In genomic region chr12:66900616-66901015, GRCh38 we compare ENCODE assay signal across 13 cellular contexts.
DNase-seq lines count a peak whose midpoint lies in the region; ATAC-seq, FAIRE-seq and TF ChIP-seq lines count a peak whose summit lies in the region.
"Had no signal": no experiment of that assay in that cellular context is flagged by ENCODE, and none has a peak within 500 bp of the region (broad histone marks: within the 10 kb centered on the region; RNA-seq: fewer than 3 reads in every experiment).

No MANE protein-coding gene starts in this region.

- peak overlapping the region; percentile 79 for H2AFZ ChIP-seq in OCI-LY7 (ENCODE audit: low read length)

- no peak for FAIRE-seq in pancreas (lab: Jason Lieb, UNC)

- peaks cover 52% of the 10 kb centered on the region for H3K4me1 Mint-ChIP-seq in activated naive CD4-positive, alpha-beta T cell treated with anti-CD3 and anti-CD28 coated beads, Interleukin-2, amount 50 U/mL, for 24 hours
- peaks cover 35% of the 10 kb centered on the region for H3K4me1 Mint-ChIP-seq in activated naive CD4-positive, alpha-beta T cell treated with anti-CD3 and anti-CD28 coated beads for 36 hours (ENCODE audit: low read depth)

- H3K36me3 ChIP-seq in OCI-LY7 (ENCODE audit: insufficient read depth, low read length) (no peaks in the 10 kb centered on the region), pancreas (no peaks in the 10 kb centered on the region)
- H3K36me3 ChIP-seq: adrenal gland, heart left ventricle, prostate gland, tibial artery had no signal

- no peaks in the 10 kb centered on the region for H3K9me3 Mint-ChIP-seq in activated naive CD4-positive, alpha-beta T cell treated with anti-CD3 and anti-CD28 coated beads, Interleukin-2, amount 50 U/mL, for 24 hours
- no peaks in the 10 kb centered on the region for H3K9me3 Mint-ChIP-seq in activated naive CD4-positive, alpha-beta T cell treated with anti-CD3 and anti-CD28 coated beads for 36 hours

- no peaks in the 10 kb centered on the region for H3K27me3 ChIP-seq in pancreas
- H3K27me3 ChIP-seq: adrenal gland, heart left ventricle, tibial artery had no signal

- peak overlapping the region; percentile 58 for H3K4me3 Mint-ChIP-seq in activated naive CD4-positive, alpha-beta T cell treated with anti-CD3 and anti-CD28 coated beads, Interleukin-2, amount 50 U/mL, for 24 hours
- H3K4me3 Mint-ChIP-seq in activated naive CD4-positive, alpha-beta T cell treated with anti-CD3 and anti-CD28 coated beads for 36 hours, result no peak overlapping the region

- no peak for DNase-seq in activated naive CD4-positive, alpha-beta T cell treated with anti-CD3 and anti-CD28 coated beads for 36 hours
- peak; percentile 55 for DNase-seq in NCI-H146 (lab: John Stamatoyannopoulos, UW)
- DNase-seq in OCI-LY7 (ENCODE audit: low spot score), result no peak
- DNase-seq in pancreas, result peak in 1 of 6 donors; percentile 2
- DNase-seq in SIG-M5 treated with dmso at 0.1 percent for 504 hours (lab: John Stamatoyannopoulos, UW; ENCODE audit: unreplicated experiment), result no peak
- no peak for DNase-seq in GM13977 (ENCODE audit: low spot score)
- DNase-seq: adrenal gland, heart left ventricle, tibial artery had no signal

- POLR2A ChIA-PET in OCI-LY7 (lab: Charles Lee), result interaction anchor here (0.7 to 1.7 kb wide), 6 partner anchors 8 to 368 kb away, joined by 3 to 5 read pairs (median 3); partner anchors contain the start of gene CAND1

- H3K9me3 ChIP-seq in OCI-LY7 (ENCODE audit: low read length), result no peaks in the 10 kb centered on the region
- no peaks in the 10 kb centered on the region for H3K9me3 ChIP-seq in pancreas
- H3K9me3 ChIP-seq: adrenal gland, heart left ventricle, prostate gland, tibial artery had no signal

- peak overlapping the region; percentile 67 for H3K4me2 ChIP-seq in OCI-LY7 (ENCODE audit: low read length)

- BruUV-seq in OCI-LY7 (replicated peaks; lab: Mats Ljungman, UMichigan), result no TSS peak

- no peaks in the 10 kb centered on the region for H3K79me2 ChIP-seq in OCI-LY7 (ENCODE audit: insufficient read depth, low read depth, low read length)

- peak in 3 of 4 donors; percentile 42 to 53 (median 51) for ATAC-seq in pancreas
- no peak for ATAC-seq in SK-N-SH treated with all-trans-retinoic acid at 6 μM for 48 hours
- ATAC-seq: esophagus mucosa had no signal

- 42 to 51% methylated on average over 2 of the region's 2 CpGs for WGBS in pancreas, 2 donors

- H3K9me2 ChIP-seq in OCI-LY7 (ENCODE audit: insufficient read depth, low read length), result no peaks in the 10 kb centered on the region

- intact Hi-C loops in activated naive CD4-positive, alpha-beta T cell treated with anti-CD3 and anti-CD28 coated beads for 36 hours (cut with micrococcal nuclease), result loop anchor here (5.0 kb wide), 5 partner anchors 122 to 542 kb away; partner anchors contain the start of gene CAND1
- intact Hi-C loops in OCI-LY7 (cut with micrococcal nuclease; ENCODE audit: unreplicated experiment), result loop anchor here (1.0 kb wide), 1 partner anchor 369 kb away; the partner anchor contains the start of gene CAND1
- intact Hi-C loops in pancreas (cut with DNase I), result no loop called here

- TF ChIP-seq CTCF in OCI-LY7 (conservative IDR thresholded peaks at IDR 0.05; ENCODE audit: low read length) (no peak), pancreas (IDR thresholded peaks at IDR 0.05) (no peak), GM13977 (IDR thresholded peaks at IDR 0.05; ENCODE audit: extremely low read depth, insufficient read depth, missing control alignments) (no peak)

- H3K4me3 ChIP-seq in OCI-LY7 (ENCODE audit: low read depth, low read length, poor library complexity, severe bottlenecking) (no peak overlapping the region), pancreas (no peak overlapping the region)
- H3K4me3 ChIP-seq: adrenal gland, heart left ventricle, prostate gland, tibial artery had no signal

- H3K27me3 Mint-ChIP-seq in activated naive CD4-positive, alpha-beta T cell treated with anti-CD3 and anti-CD28 coated beads, Interleukin-2, amount 50 U/mL, for 24 hours, result no peaks in the 10 kb centered on the region
- H3K27me3 Mint-ChIP-seq in activated naive CD4-positive, alpha-beta T cell treated with anti-CD3 and anti-CD28 coated beads for 36 hours (ENCODE audit: low read depth), result no peaks in the 10 kb centered on the region

- H3K27ac ChIP-seq in OCI-LY7 (ENCODE audit: low read depth, low read length, poor library complexity, severe bottlenecking), result peak overlapping the region; percentile 70
- H3K27ac ChIP-seq in pancreas, result no peak overlapping the region
- H3K27ac ChIP-seq: adrenal gland, prostate gland, tibial artery had no signal

- H3K36me3 Mint-ChIP-seq in activated naive CD4-positive, alpha-beta T cell treated with anti-CD3 and anti-CD28 coated beads, Interleukin-2, amount 50 U/mL, for 24 hours, result peaks cover 2% of the 10 kb centered on the region
- no peaks in the 10 kb centered on the region for H3K36me3 Mint-ChIP-seq in activated naive CD4-positive, alpha-beta T cell treated with anti-CD3 and anti-CD28 coated beads for 36 hours (ENCODE audit: low read depth)

- H3K27ac Mint-ChIP-seq in activated naive CD4-positive, alpha-beta T cell treated with anti-CD3 and anti-CD28 coated beads, Interleukin-2, amount 50 U/mL, for 24 hours, result peak overlapping the region; percentile 56
- no peak overlapping the region for H3K27ac Mint-ChIP-seq in activated naive CD4-positive, alpha-beta T cell treated with anti-CD3 and anti-CD28 coated beads for 36 hours

- in situ Hi-C loops in GM13977 (cut with MboI; ENCODE audit: low pct_unique_long_range_greater_than_20kb, low sequenced_read_pairs, unreplicated experiment), result no loop called here

- H3K4me1 ChIP-seq in OCI-LY7 (ENCODE audit: insufficient read depth, low read length, poor library complexity, severe bottlenecking) (peaks cover 37% of the 10 kb centered on the region), pancreas (no peaks in the 10 kb centered on the region)
- H3K4me1 ChIP-seq: adrenal gland, prostate gland, tibial artery had no signal

- CTCF ChIA-PET in activated naive CD4-positive, alpha-beta T cell treated with anti-CD3 and anti-CD28 coated beads for 36 hours (lab: Charles Lee), result interaction anchor here (1.8 kb wide), 1 partner anchor 40 kb away, joined by 8 read pairs; no protein-coding TSS in a partner anchor
- CTCF ChIA-PET in OCI-LY7 (lab: Charles Lee; ENCODE audit: unreplicated experiment), result no interaction called here

- no peaks in the 10 kb centered on the region for H4K20me1 ChIP-seq in OCI-LY7 (ENCODE audit: insufficient read depth, low read length)

TF ChIP-seq in SK-N-SH treated with all-trans-retinoic acid at 6 μM for 48 hours, 23 proteins besides CTCF, POLR2A, EP300 and RAD21:
- no peak for TF ChIP-seq ZNF70 (CRISPR knock-in tag; IDR thresholded peaks at IDR 0.05)
- no peak for TF ChIP-seq PATZ1 (CRISPR knock-in tag; IDR thresholded peaks at IDR 0.05; ENCODE audit: borderline replicate concordance)
- TF ChIP-seq ZFP3 (CRISPR knock-in tag; IDR thresholded peaks at IDR 0.05), result no peak
- TF ChIP-seq, protein P1, sequence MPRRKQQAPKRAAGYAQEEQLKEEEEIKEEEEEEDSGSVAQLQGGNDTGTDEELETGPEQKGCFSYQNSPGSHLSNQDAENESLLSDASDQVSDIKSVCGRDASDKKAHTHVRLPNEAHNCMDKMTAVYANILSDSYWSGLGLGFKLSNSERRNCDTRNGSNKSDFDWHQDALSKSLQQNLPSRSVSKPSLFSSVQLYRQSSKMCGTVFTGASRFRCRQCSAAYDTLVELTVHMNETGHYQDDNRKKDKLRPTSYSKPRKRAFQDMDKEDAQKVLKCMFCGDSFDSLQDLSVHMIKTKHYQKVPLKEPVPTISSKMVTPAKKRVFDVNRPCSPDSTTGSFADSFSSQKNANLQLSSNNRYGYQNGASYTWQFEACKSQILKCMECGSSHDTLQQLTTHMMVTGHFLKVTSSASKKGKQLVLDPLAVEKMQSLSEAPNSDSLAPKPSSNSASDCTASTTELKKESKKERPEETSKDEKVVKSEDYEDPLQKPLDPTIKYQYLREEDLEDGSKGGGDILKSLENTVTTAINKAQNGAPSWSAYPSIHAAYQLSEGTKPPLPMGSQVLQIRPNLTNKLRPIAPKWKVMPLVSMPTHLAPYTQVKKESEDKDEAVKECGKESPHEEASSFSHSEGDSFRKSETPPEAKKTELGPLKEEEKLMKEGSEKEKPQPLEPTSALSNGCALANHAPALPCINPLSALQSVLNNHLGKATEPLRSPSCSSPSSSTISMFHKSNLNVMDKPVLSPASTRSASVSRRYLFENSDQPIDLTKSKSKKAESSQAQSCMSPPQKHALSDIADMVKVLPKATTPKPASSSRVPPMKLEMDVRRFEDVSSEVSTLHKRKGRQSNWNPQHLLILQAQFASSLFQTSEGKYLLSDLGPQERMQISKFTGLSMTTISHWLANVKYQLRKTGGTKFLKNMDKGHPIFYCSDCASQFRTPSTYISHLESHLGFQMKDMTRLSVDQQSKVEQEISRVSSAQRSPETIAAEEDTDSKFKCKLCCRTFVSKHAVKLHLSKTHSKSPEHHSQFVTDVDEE (CRISPR knock-in tag; IDR thresholded peaks at IDR 0.05), result no peak

Comparison
In these comparisons a context has a peak if more than half of its experiments do, and no peak if none do; other contexts are left out.
1. intact Hi-C loops: an anchor here in activated naive CD4-positive, alpha-beta T cell treated with anti-CD3 and anti-CD28 coated beads for 36 hours (5.0 kb wide) and OCI-LY7 (1.0 kb wide); none called in pancreas.